ENCODE assay signal across 1 cellular context in the genomic region with DNA sequence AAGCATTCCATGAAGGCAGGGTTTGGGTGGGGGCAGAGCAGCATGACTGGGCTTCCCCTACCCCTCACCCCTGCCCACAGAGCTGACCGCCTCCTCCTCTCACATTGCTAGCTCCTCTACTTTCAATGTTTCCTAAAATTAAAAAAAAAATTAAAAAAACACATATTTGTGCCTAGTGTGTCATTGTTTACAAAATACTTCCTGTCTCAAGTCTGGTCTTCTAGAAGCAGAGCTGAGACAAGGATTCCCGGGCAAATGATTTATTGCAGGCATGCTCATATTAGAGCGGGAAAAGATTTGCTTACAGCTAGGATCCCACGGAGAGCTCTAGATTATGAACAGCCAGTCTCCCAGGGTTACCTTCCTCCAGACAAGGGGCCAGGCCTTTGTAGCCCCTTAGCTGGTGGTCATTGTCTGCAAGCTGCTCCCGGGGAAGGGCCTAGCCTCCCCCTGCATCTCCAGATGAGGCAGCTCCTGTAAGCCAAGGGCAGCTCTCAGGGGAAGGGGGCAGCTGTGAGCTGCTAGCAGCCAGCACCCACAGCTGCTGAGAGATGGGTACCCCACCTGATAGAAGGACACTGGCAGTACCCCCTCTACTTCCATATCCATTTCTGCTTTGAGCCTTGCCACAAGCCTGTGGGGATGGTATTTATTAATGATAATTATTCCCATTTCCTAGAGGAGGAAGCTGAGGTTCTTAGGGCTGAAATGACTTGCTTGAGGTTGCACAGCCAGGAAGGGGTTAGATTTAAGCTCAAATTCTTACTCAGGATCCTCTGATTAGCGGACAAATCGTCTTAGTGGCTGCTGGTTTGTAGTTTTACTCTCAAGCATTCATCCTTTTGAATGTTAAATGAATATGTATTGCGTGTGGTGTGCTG.
A peak's percentile ranks its signal among the peaks of the same experiment; 100 is the strongest.
TF ChIP-seq lines count a peak whose summit lies in the region.

No MANE protein-coding gene starts in this region.

TF ChIP-seq in HepG2, 621 proteins besides CTCF, POLR2A, EP300 and RAD21:
- TF ChIP-seq ZNF629 (CRISPR knock-in tag; conservative IDR thresholded peaks at IDR 0.05) (peak; percentile 8; the same call in 1 of the 2 replicates), WIZ (CRISPR knock-in tag; IDR thresholded peaks at IDR 0.05) (no peak)
